In the genomic region with DNA sequence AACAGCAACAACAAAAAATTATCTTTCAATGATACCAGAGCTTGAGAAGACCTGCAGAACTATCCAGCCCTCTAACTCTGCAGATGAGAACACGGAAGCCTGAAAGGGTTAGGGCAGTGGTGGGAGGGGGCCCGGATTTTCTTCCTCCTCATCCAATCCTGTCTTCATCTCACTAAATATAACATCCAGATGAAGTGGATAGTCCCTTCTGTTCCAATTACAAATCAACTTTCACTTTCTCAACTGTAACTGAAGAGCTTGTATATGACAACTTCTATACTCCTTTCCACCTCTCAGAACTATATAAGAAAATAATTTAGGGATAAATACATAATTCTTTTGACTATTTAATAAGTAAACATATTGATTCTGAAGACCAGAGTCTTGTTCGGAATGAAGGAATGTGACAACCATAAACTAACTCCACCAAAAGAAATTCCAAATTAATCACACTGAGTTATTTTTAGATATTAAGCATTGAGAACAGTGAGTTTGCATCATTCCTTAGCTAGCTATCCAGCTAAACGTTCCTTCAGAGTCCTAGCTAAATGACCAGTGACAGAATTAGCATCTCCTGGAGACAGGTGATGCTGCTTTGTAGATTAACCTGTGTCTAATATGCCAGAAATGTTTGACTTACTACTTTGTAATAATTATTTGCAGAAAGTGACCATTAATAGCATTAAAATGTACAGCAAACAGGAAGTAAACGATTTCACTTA, we compare ENCODE assay signal across 1 cellular context.
TF ChIP-seq lines count a peak whose summit lies in the region.

No MANE protein-coding gene starts in this region.

TF ChIP-seq in IMR-90, 13 proteins besides CTCF, POLR2A, EP300 and RAD21 (continued from another document):
- TF ChIP-seq SMC3 (IDR thresholded peaks at IDR 0.05; ENCODE audit: low read depth, low read length), result no peak
- no peak for TF ChIP-seq MAFK (IDR thresholded peaks at IDR 0.05; ENCODE audit: low read depth, low read length)
- no peak for TF ChIP-seq NFE2L2 (IDR thresholded peaks at IDR 0.05; ENCODE audit: low read depth, low read length)
- no peak for TF ChIP-seq MXI1 (IDR thresholded peaks at IDR 0.05; ENCODE audit: borderline replicate concordance, low read depth, low read length)
- peak; percentile 66; the same call in 1 of the 2 replicates for TF ChIP-seq CEBPB (IDR thresholded peaks at IDR 0.05; ENCODE audit: low read depth, low read length)
